9 cellular contexts compared by ENCODE assay signal in the genomic region with DNA sequence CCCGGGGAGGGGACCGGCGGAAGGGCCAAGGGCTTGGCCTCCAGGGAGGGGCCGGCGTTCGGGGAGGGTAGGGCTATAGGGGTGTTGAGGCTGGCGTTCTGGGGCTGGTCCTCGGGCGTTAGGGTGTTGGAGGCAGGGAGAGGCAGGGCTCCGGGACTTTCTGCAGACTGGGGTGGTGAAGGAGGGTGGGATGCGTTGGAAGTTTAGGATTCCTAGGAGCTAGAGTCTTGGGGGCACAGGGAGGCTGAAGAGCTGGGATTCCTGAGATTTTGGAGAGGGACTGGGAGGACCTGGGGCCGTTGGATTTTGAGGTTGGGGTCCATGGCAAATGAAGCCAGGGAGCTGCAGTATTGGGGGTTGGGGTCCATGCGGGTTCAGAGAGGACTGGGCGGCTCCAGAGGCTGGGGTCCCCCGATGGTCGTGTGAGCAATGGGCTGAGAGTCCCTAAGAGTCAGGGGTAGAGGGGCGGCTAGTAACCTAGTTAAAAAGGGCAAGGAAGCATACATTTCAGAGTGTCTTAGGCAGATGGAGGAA. TPM values are rescaled to one million over a fixed set of nuclear protein-coding genes. Genes with fewer than 3 reads are reported as not detected.
DNase-seq lines count a peak whose midpoint lies in the region; ATAC-seq and TF ChIP-seq lines count a peak whose summit lies in the region.
"Had no signal": no experiment of that assay in that cellular context is flagged by ENCODE, and none has a peak within 500 bp of the region (broad histone marks: within the 10 kb centered on the region; RNA-seq: fewer than 3 reads in every experiment).

No MANE protein-coding gene starts in this region.

- DNase-seq in CD4-positive, alpha-beta T cell: peak in 2 of 10 experiments; percentile 15 to 30
- peak in 1 of 2 donors; percentile 35 for DNase-seq in lower leg skin (ENCODE audit: low spot score in 2 of 2)
- DNase-seq in ureter (ENCODE audit: low spot score): peak; percentile 51
- no peak for DNase-seq in DMS153 treated with DMSO at 0.1 percent for 48 hours (lab: John Stamatoyannopoulos, UW; ENCODE audit: unreplicated experiment)
- no peak for DNase-seq in stimulated activated CD4-positive, alpha-beta T cell treated with anti-CD3 and anti-CD28 coated beads, Interleukin-4, amount 100 ng/mL, for 24 hours
- DNase-seq in NCI-H1436 treated with DMSO at 0.1 percent for 48 hours (lab: John Stamatoyannopoulos, UW): no peak

- peak overlapping the region; percentile 91 for H3K4me3 Mint-ChIP-seq in CD4-positive, alpha-beta T cell

- H3K27ac ChIP-seq in CD4-positive, alpha-beta T cell (ENCODE audit: low read depth, low read length): peak overlapping the region; percentile 63
- peak overlapping the region; percentile 55 for H3K27ac ChIP-seq in angular gyrus (ENCODE audit: low read depth, low read length)

- WGBS in lower leg skin, 2 donors: 2 to 5% methylated on average over 17 of the region's 17 CpGs

- H3K4me1 Mint-ChIP-seq in CD4-positive, alpha-beta T cell (ENCODE audit: low read depth): peaks cover 26% of the 10 kb centered on the region

- H3K27ac Mint-ChIP-seq in CD4-positive, alpha-beta T cell: peak overlapping the region; percentile 47

- no peaks in the 10 kb centered on the region for H3K9me3 ChIP-seq in CD4-positive, alpha-beta T cell (ENCODE audit: control insufficient read depth, low read length)

- H3K27me3 ChIP-seq in CD4-positive, alpha-beta T cell (ENCODE audit: control insufficient read depth, insufficient read depth, low read length): no peaks in the 10 kb centered on the region

- peak overlapping the region; percentile 88 for H3K4me3 ChIP-seq in lower leg skin (ENCODE audit: low read depth, poor library complexity, severe bottlenecking)

- POLR2A ChIA-PET in CD4-positive, alpha-beta T cell (lab: Charles Lee): interaction anchor here (1.4 kb wide), 2 partner anchors 32 to 56 kb away, joined by 4 to 6 read pairs; no protein-coding TSS in a partner anchor

- no peaks in the 10 kb centered on the region for H3K9me3 Mint-ChIP-seq in CD4-positive, alpha-beta T cell

- CTCF ChIA-PET in CD4-positive, alpha-beta T cell (lab: Charles Lee): no interaction called here

- intact Hi-C loops in CD4-positive, alpha-beta T cell (cut with DNase I, micrococcal nuclease): loop anchor here in 1 of 2 experiments (1.0 kb wide), 1 partner anchor 23 kb away; the partner anchor contains the start of gene SPNS1
- intact Hi-C loops in lower leg skin (cut with DNase I; ENCODE audit: low total_unique reads): no loop called here

- no peaks in the 10 kb centered on the region for H3K27me3 Mint-ChIP-seq in CD4-positive, alpha-beta T cell

- peaks cover 52% of the 10 kb centered on the region for H3K36me3 Mint-ChIP-seq in CD4-positive, alpha-beta T cell (ENCODE audit: low read depth)

- no peak for ATAC-seq in CD4-positive, alpha-beta T cell (ENCODE audit: poor library complexity)
- peak; percentile 21 for ATAC-seq in HG03175 (IDR thresholded peaks at IDR 0.05; ENCODE audit: unreplicated experiment)

- TF ChIP-seq CTCF in CD4-positive, alpha-beta T cell (IDR thresholded peaks at IDR 0.05): no peak
- no peak for TF ChIP-seq CTCF in lower leg skin (IDR thresholded peaks at IDR 0.05)

- no peak for TF ChIP-seq POLR2A in lower leg skin (IDR thresholded peaks at IDR 0.05)

RNA-seq across cellular contexts. Expression of gene NFATC2IP, which starts 0.7 kb away (rescaled TPM):
- 10 to 100 TPM; 47.4 to 51.0 TPM for total RNA-seq in CD4-positive, alpha-beta T cell
- total RNA-seq in lower leg skin (10 to 100 TPM; 22.0 to 32.8 (median 25.1) TPM), ureter (43.2 TPM)

RNA-seq across cellular contexts. Expression of gene CD19, which starts 19.7 kb away (rescaled TPM):
- under 1 TPM; 0.14 to 0.27 TPM for total RNA-seq in CD4-positive, alpha-beta T cell
- total RNA-seq in lower leg skin: 1 to 10 TPM in 1 of 4 donors, under 1 TPM in 1, not detected in 2; 0.26 to 1.1 TPM
- total RNA-seq in ureter: not detected
- total RNA-seq: LHCN-M2 had no signal

RNA-seq across cellular contexts. Expression of gene SPNS1, which starts 23.1 kb away (rescaled TPM):
- total RNA-seq in CD4-positive, alpha-beta T cell: 10 to 100 TPM; 24.4 to 28.1 TPM
- total RNA-seq in lower leg skin (10 to 100 TPM; 24.2 to 34.6 (median 34.0) TPM), ureter (23.9 TPM)

RNA-seq across cellular contexts. Expression of gene RABEP2, which starts 26.4 kb away (rescaled TPM):
- total RNA-seq in CD4-positive, alpha-beta T cell: 10 to 100 TPM; 23.3 to 23.4 TPM
- 100 to 1,000 TPM in 2 of 4 donors, 10 to 100 TPM in 2; 80.7 to 124 (median 94.9) TPM for total RNA-seq in lower leg skin
- total RNA-seq in ureter: 26.5 TPM

RNA-seq across cellular contexts. Expression of gene LAT, which starts 33.4 kb away (rescaled TPM):
- total RNA-seq in CD4-positive, alpha-beta T cell: 100 to 1,000 TPM; 156 to 160 TPM
- total RNA-seq in lower leg skin (1 to 10 TPM in 3 of 4 donors, under 1 TPM in 1; 0.88 to 9.0 (median 3.3) TPM), ureter (11.9 TPM)
